8 cellular contexts compared by ENCODE assay signal in genomic region chr19:55160128-55160985, GRCh38. TPM values are rescaled to one million over a fixed set of nuclear protein-coding genes. Genes with fewer than 3 reads are reported as not detected.
A peak's percentile ranks its signal among the peaks of the same experiment; 100 is the strongest.
DNase-seq lines count a peak whose midpoint lies in the region; TF ChIP-seq lines count a peak whose summit lies in the region.

No MANE protein-coding gene starts in this region.

- CTCF ChIA-PET in A673 (lab: Charles Lee): interaction anchor here (0.5 to 2.3 kb wide), 7 partner anchors 14 to 446 kb away, joined by 3 to 20 read pairs (median 4); no protein-coding TSS in a partner anchor

- WGBS in stomach, 5 donors: 2 to 5% (median 3%) methylated on average over 23 to 33 of the region's 33 CpGs

- no TSS peak for BruUV-seq in A673 (replicated peaks; lab: Mats Ljungman, UMichigan)

- TF ChIP-seq RAD21 in neural cell (conservative IDR thresholded peaks at IDR 0.05): peak; percentile 64

- H3K36me3 ChIP-seq in A673 (ENCODE audit: insufficient read depth, low read length, poor library complexity, severe bottlenecking) (no peaks in the 10 kb centered on the region), MG63 (no peaks in the 10 kb centered on the region), neural cell (ENCODE audit: insufficient read depth, low read length) (no peaks in the 10 kb centered on the region), stomach (no peaks in the 10 kb centered on the region)

- peak; percentile 99 for TF ChIP-seq CTCF in A673 (conservative IDR thresholded peaks at IDR 0.05; ENCODE audit: low read depth, low read length)
- TF ChIP-seq CTCF in neural cell (IDR thresholded peaks at IDR 0.05; ENCODE audit: poor library complexity, severe bottlenecking): peak; percentile 80
- peak in 5 of 7 experiments; percentile 57 to 78 (median 69) for TF ChIP-seq CTCF in stomach (IDR thresholded peaks at IDR 0.05)

- H3K4me1 ChIP-seq in A673 (ENCODE audit: insufficient read depth, low read length, poor library complexity, severe bottlenecking) (peaks cover 19% of the 10 kb centered on the region), stomach (peaks cover 0 to 32% (median 18%) of the 10 kb centered on the region in 4 donors)

- no peak overlapping the region for H3K4me2 ChIP-seq in neural cell (ENCODE audit: low read length)

- TF ChIP-seq EP300 in neural cell (conservative IDR thresholded peaks at IDR 0.05; ENCODE audit: poor library complexity, severe bottlenecking): no peak
- TF ChIP-seq EP300 in stomach (IDR thresholded peaks at IDR 0.05): no peak

- intact Hi-C loops in A673 (cut with micrococcal nuclease; ENCODE audit: unreplicated experiment): no loop called here
- intact Hi-C loops in stomach (cut with DNase I; ENCODE audit: low total_unique reads): no loop called here

- peak; percentile 98 for DNase-seq in A673 (ENCODE audit: low spot score)
- peak; percentile 98 for DNase-seq in GM19238 (ENCODE audit: insufficient read length, low spot score)
- peak; percentile 92 for DNase-seq in MG63
- DNase-seq in RPMI8226: peak; percentile 95
- peak; percentile 93 to 95 for DNase-seq in activated T-cell treated with anti-CD3 and anti-CD28 coated beads, Interleukin-2, amount 50 U/mL, for 48 hours
- DNase-seq in fibroblast of gingiva (ENCODE audit: low read depth): peak; percentile 48
- DNase-seq in stomach: peak; percentile 93

- POLR2A ChIA-PET in A673 (lab: Charles Lee; ENCODE audit: low non-redundant PET): interaction anchor here (0.6 kb wide), 1 partner anchor 8 kb away, joined by 3 read pairs; no protein-coding TSS in a partner anchor

- no peaks in the 10 kb centered on the region for H3F3A ChIP-seq in neural cell (ENCODE audit: insufficient read depth, low read length, poor library complexity, severe bottlenecking)

- H3K9me2 ChIP-seq in neural cell (ENCODE audit: insufficient read depth, low read length): no peaks in the 10 kb centered on the region

- H3K79me2 ChIP-seq in neural cell (replicated peaks; ENCODE audit: insufficient read depth, low read length): no peaks in the 10 kb centered on the region

- peaks cover 10% of the 10 kb centered on the region for H3K27me3 ChIP-seq in A673 (replicated peaks; ENCODE audit: insufficient read depth, low read depth, low read length, poor library complexity)
- peaks cover 2% of the 10 kb centered on the region; the same call in 1 of the 2 replicates for H3K27me3 ChIP-seq in MG63
- peaks cover 21% of the 10 kb centered on the region for H3K27me3 ChIP-seq in neural cell (ENCODE audit: insufficient read depth, low read depth, low read length)
- peaks cover 25 to 100% (median 67%) of the 10 kb centered on the region in 3 donors for H3K27me3 ChIP-seq in stomach

- no peak for TF ChIP-seq POLR2A in stomach (IDR thresholded peaks at IDR 0.05)

- H3K9me3 ChIP-seq in A673 (ENCODE audit: low read depth, low read length, poor library complexity, severe bottlenecking): no peaks in the 10 kb centered on the region
- H3K9me3 ChIP-seq in MG63: no peaks in the 10 kb centered on the region
- no peaks in the 10 kb centered on the region for H3K9me3 ChIP-seq in neural cell (ENCODE audit: low read length)
- no peaks in the 10 kb centered on the region for H3K9me3 ChIP-seq in stomach

- H3K9ac ChIP-seq in neural cell (ENCODE audit: low read length): no peak overlapping the region

- H3K4me3 ChIP-seq in A673 (ENCODE audit: low read depth, low read length, poor library complexity, severe bottlenecking) (no peak overlapping the region), MG63 (no peak overlapping the region), neural cell (ENCODE audit: low read length) (no peak overlapping the region), stomach (peak overlapping the region in 1 of 4 donors; percentile 9)

- no peak overlapping the region for H2AFZ ChIP-seq in neural cell (ENCODE audit: low read depth, low read length)

- no peaks in the 10 kb centered on the region for H4K20me1 ChIP-seq in neural cell (ENCODE audit: insufficient read depth)

- no peak overlapping the region for H3K27ac ChIP-seq in A673 (ENCODE audit: low read depth, low read length, poor library complexity, severe bottlenecking)
- no peak overlapping the region for H3K27ac ChIP-seq in neural cell (ENCODE audit: low read length)
- no peak overlapping the region for H3K27ac ChIP-seq in stomach

TF ChIP-seq in neural cell, 6 proteins besides CTCF, POLR2A, EP300 and RAD21:
- TF ChIP-seq TAF1 (IDR thresholded peaks at IDR 0.05; ENCODE audit: low read depth) (no peak), MXI1 (conservative IDR thresholded peaks at IDR 0.05; ENCODE audit: poor library complexity, severe bottlenecking) (no peak), EZH2 (IDR thresholded peaks at IDR 0.05; ENCODE audit: borderline replicate concordance, insufficient read depth, low read length, poor library complexity, severe bottlenecking) (no peak), REST (IDR thresholded peaks at IDR 0.05; ENCODE audit: borderline replicate concordance) (no peak), SMC3 (conservative IDR thresholded peaks at IDR 0.05; ENCODE audit: poor library complexity) (peak; percentile 61), POLR2AphosphoS5 (IDR thresholded peaks at IDR 0.05) (no peak)

RNA-seq across cellular contexts. Expression of gene TNNI3, which starts 2.8 kb away (rescaled TPM):
- total RNA-seq in A673 (2021) (12.8 and 16.5 TPM in 2 replicates), stomach (not detected)
- total RNA-seq in MG63 (2014; rRNA removed; shearing (Covaris generic); ENCODE audit: low replicate concordance): not detected in 2 replicates
- polyA plus RNA-seq in neural cell (22.5 and 22.6 TPM in 2 replicates), stomach (10 to 100 TPM in 1 of 3 donors, 1 to 10 TPM in 2; 4.2 to 14.1 (median 7.8) TPM)
- polyA minus RNA-seq in neural cell: 3.7 and 5.9 TPM in 2 replicates

RNA-seq across cellular contexts. Expression of gene DNAAF3, which starts 6.1 kb away (rescaled TPM):
- total RNA-seq in A673 (2021): 4.2 and 9.1 TPM in 2 replicates
- 2.7 TPM in 1 of 2 replicates, not detected in the other for total RNA-seq in MG63 (2014; rRNA removed; shearing (Covaris generic); ENCODE audit: low replicate concordance)
- 0.38 and 2.2 TPM in 2 replicates for polyA plus RNA-seq in neural cell
- not detected in 2 replicates for polyA minus RNA-seq in neural cell
- 1 to 10 TPM in 1 of 5 donors, not detected in 4; 1.9 TPM for total RNA-seq in stomach
- under 1 TPM in 2 of 3 donors, not detected in 1; 0.68 to 0.75 TPM for polyA plus RNA-seq in stomach

RNA-seq across cellular contexts. Expression of gene TNNT1, which starts 11.4 kb away (rescaled TPM):
- total RNA-seq in A673 (2021) (37.6 and 54.3 TPM in 2 replicates), stomach (1 to 10 TPM in 1 of 5 donors, not detected in 4; 1.1 TPM)
- 1.7 TPM in 1 of 2 replicates, not detected in the other for total RNA-seq in MG63 (2014; rRNA removed; shearing (Covaris generic); ENCODE audit: low replicate concordance)
- polyA plus RNA-seq in neural cell (4.0 and 6.2 TPM in 2 replicates), stomach (10 to 100 TPM in 1 of 3 donors, 1 to 10 TPM in 1, under 1 TPM in 1; 0.87 to 19.6 (median 6.7) TPM)
- polyA minus RNA-seq in neural cell: 3.4 TPM in 1 of 2 replicates, not detected in the other

RNA-seq across cellular contexts. Expression of gene SYT5, which starts 19.7 kb away (rescaled TPM):
- total RNA-seq in A673 (2021): 0.28 TPM in 1 of 2 replicates, not detected in the other
- not detected in 2 replicates for total RNA-seq in MG63 (2014; rRNA removed; shearing (Covaris generic); ENCODE audit: low replicate concordance)
- 210 and 237 TPM in 2 replicates for polyA plus RNA-seq in neural cell
- 80.6 and 90.6 TPM in 2 replicates for polyA minus RNA-seq in neural cell
- 1 to 10 TPM in 1 of 5 donors, not detected in 4; 1.8 TPM for total RNA-seq in stomach
- polyA plus RNA-seq in stomach: 1 to 10 TPM in 2 of 3 donors, under 1 TPM in 1; 0.20 to 2.8 (median 1.7) TPM

RNA-seq across cellular contexts. Expression of gene PPP1R12C, which starts 42.9 kb away (rescaled TPM):
- 85.7 and 94.6 TPM in 2 replicates for total RNA-seq in A673 (2021)
- total RNA-seq in MG63 (2014; rRNA removed; shearing (Covaris generic); ENCODE audit: low replicate concordance): 76.0 and 81.1 TPM in 2 replicates
- polyA plus RNA-seq in neural cell: 109 and 137 TPM in 2 replicates
- polyA minus RNA-seq in neural cell: 35.5 and 35.8 TPM in 2 replicates
- total RNA-seq in stomach: 100 to 1,000 TPM in 4 of 5 donors, 10 to 100 TPM in 1; 52.7 to 261 (median 167) TPM
- polyA plus RNA-seq in stomach: 100 to 1,000 TPM in 1 of 3 donors, 10 to 100 TPM in 2; 77.0 to 136 (median 82.6) TPM

Comparison
In these comparisons a context has a peak if more than half of its experiments do, and no peak if none do; other contexts are left out.
1. DNase-seq: peak in every context shown above with its lines; median percentile 98 in A673; 98 in GM19238; 95 in RPMI8226; 94 in activated T-cell treated with anti-CD3 and anti-CD28 coated beads, Interleukin-2, amount 50 U/mL, for 48 hours; 93 in stomach; 92 in MG63; 48 in fibroblast of gingiva.
2. RNA of gene TNNI3, which starts 2.8 kb away (total RNA-seq): 12.8 to 16.5 TPM in A673; not detected in MG63 and not detected in stomach; every median in the first group is over 10 times any median in the second.
3. RNA of gene TNNT1, which starts 11.4 kb away (total RNA-seq): 37.6 to 54.3 TPM in A673; 1.7 TPM in MG63 and 1.1 TPM in stomach; every median in the first group is over 10 times any median in the second.
4. Peak in every context shown above with its lines, with median percentiles within 50 percentile points of each other: CTCF ChIP-seq.